ENCODE assay signal across 8 cellular contexts in genomic region chr5:137754236-137754960, GRCh38. TPM values are rescaled to one million over a fixed set of nuclear protein-coding genes. Genes with fewer than 3 reads are reported as not detected.
A peak's percentile ranks its signal among the peaks of the same experiment; 100 is the strongest.
DNase-seq lines count a peak whose midpoint lies in the region; ATAC-seq and TF ChIP-seq lines count a peak whose summit lies in the region.

TSS of gene HNRNPA0 (minus strand) at chr5:137754363. CDS start at chr5:137754066, 297 bp downstream.

- TF ChIP-seq EP300 in gastroesophageal sphincter (IDR thresholded peaks at IDR 0.05) = no peak

- in situ Hi-C loops in SK-MEL-5 (cut with HindIII; ENCODE audit: low pct_unique_long_range_greater_than_20kb, low sequenced_read_pairs) = no loop called here

- 1 to 2% methylated on average over 11 to 30 of the region's 77 CpGs for WGBS in gastroesophageal sphincter (ENCODE audit: low coverage in 1 of 2), 2 donors

- TF ChIP-seq POLR2A in gastroesophageal sphincter (IDR thresholded peaks at IDR 0.05) = peak; percentile 96 to 97

- peak within 1 kb of the TSS; percentile 58 to 64 for H3K4me3 ChIP-seq in gastroesophageal sphincter

- H3K4me1 ChIP-seq in gastroesophageal sphincter = peaks cover 3 to 38% (median 6%) of the 10 kb centered on the region in 3 donors

- no peaks in the 10 kb centered on the region for H3K36me3 ChIP-seq in gastroesophageal sphincter

- POLR2A ChIA-PET in HEK293T (lab: Yijun Ruan, JAX) = interaction anchor here (0.6 to 2.6 kb wide), 15 partner anchors 9 to 395 kb away, joined by 3 to 14 read pairs (median 4); partner anchors contain the start of genes FAM13B and PKD2L2

- ATAC-seq in gastroesophageal sphincter = peak; percentile 96

- no peaks in the 10 kb centered on the region for H3K27me3 ChIP-seq in gastroesophageal sphincter

- peak; percentile 98 for DNase-seq in GM03348 (ENCODE audit: low spot score)
- peak; percentile 94 for DNase-seq in HEK293T (ENCODE audit: extremely low spot score)
- peak; percentile 98 for DNase-seq in MV-4-11 (lab: John Stamatoyannopoulos, UW)
- peak; percentile 97 for DNase-seq in SK-MEL-5 (ENCODE audit: low read depth, low spot score)
- DNase-seq in activated naive CD4-positive, alpha-beta T cell treated with Interleukin-2 at 50 U/mL for 16 hours = peak; percentile 98
- peak; percentile 88 for DNase-seq in non-pigmented ciliary epithelial cell (ENCODE audit: low read depth)
- peak; percentile 99 for DNase-seq in superior temporal gyrus (ENCODE audit: extremely low spot score)

- TF ChIP-seq CTCF in gastroesophageal sphincter (IDR thresholded peaks at IDR 0.05) = peak in 2 of 4 experiments; percentile 7 to 37

- H3K27ac ChIP-seq in gastroesophageal sphincter = peak within 1 kb of the TSS; percentile 83 to 100 (median 96)

- CTCF ChIA-PET in HEK293T (lab: Yijun Ruan, JAX) = interaction anchor here (1.4 kb wide), 1 partner anchor 12 kb away, joined by 3 read pairs; no protein-coding TSS in a partner anchor

- no peaks in the 10 kb centered on the region for H3K9me3 ChIP-seq in gastroesophageal sphincter

TF ChIP-seq in HEK293T, 16 proteins besides CTCF, POLR2A, EP300 and RAD21:
- TF ChIP-seq ELF4 (IDR thresholded peaks at IDR 0.05) (peak; percentile 56), SP1 (IDR thresholded peaks at IDR 0.05) (no peak), CTBP1 (IDR thresholded peaks at IDR 0.05; ENCODE audit: borderline replicate concordance) (peak; percentile 81; the same call in 1 of the 2 replicates), BHLHE40 (IDR thresholded peaks at IDR 0.05; ENCODE audit: borderline replicate concordance) (no peak), NFRKB (IDR thresholded peaks at IDR 0.05) (no peak), L3MBTL2 (conservative IDR thresholded peaks at IDR 0.05) (no peak), SUZ12 (IDR thresholded peaks at IDR 0.05) (no peak), PKNOX1 (IDR thresholded peaks at IDR 0.05) (peak; percentile 98), ZNF384 (IDR thresholded peaks at IDR 0.05) (no peak), FOXK2 (IDR thresholded peaks at IDR 0.05) (no peak), FOXA1 (IDR thresholded peaks at IDR 0.05) (no peak), LEF1 (IDR thresholded peaks at IDR 0.05; ENCODE audit: borderline replicate concordance) (no peak), FOXM1 (IDR thresholded peaks at IDR 0.05; ENCODE audit: borderline replicate concordance) (peak; percentile 78; the same call in 1 of the 2 replicates), HDGF (IDR thresholded peaks at IDR 0.05; ENCODE audit: borderline replicate concordance) (no peak), TARDBP (IDR thresholded peaks at IDR 0.05) (no peak), ARNT (IDR thresholded peaks at IDR 0.05) (no peak)
TF ChIP-seq in HEK293T: peak in this region for 4.

RNA-seq across cellular contexts. Expression of gene HNRNPA0, which starts in this region (rescaled TPM):
- 7.2 and 9.7 TPM in 2 replicates for total RNA-seq in SK-MEL-5 (2014; rRNA removed; shearing (Covaris generic))
- 40.7 and 44.6 TPM in 2 replicates for polyA plus RNA-seq in SK-MEL-5 (2015; cell fraction: cytosol; rRNA removed)
- 10.7 and 12.2 TPM in 2 replicates for polyA plus RNA-seq in SK-MEL-5 (2015; cell fraction: nucleus; rRNA removed)
- 10 to 100 TPM in 3 of 4 donors, 1 to 10 TPM in 1; 9.9 to 17.2 (median 13.8) TPM for total RNA-seq in gastroesophageal sphincter

Comparison
In these comparisons a context has a peak if more than half of its experiments do, and no peak if none do; other contexts are left out.
1. Peak in every context shown above with its lines: DNase-seq, ATAC-seq, H3K4me3 ChIP-seq and H3K27ac ChIP-seq.